In the genomic region with DNA sequence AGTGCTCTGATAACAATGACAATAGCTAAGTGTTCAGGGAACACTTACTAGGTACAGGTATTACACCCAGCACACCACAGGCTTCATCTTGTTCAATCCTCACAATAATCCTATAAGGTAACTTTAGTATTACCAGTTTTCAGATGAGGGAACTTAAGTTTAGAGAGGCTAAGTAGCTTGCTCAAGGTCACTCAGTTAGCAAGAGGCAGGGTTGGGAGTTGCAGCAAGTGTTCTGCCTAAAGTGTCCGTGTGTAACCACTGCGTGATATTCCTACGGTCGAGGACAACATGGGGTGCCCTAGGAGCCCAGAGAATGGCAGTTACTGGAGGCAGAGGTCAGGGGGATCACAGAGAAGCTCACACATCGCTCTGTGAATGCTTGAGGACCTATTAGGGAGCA, we compare ENCODE assay signal across 2 cellular contexts.
TF ChIP-seq lines count a peak whose summit lies in the region.

No MANE protein-coding gene starts in this region.

TF ChIP-seq in A549, 52 proteins besides CTCF, POLR2A, EP300 and RAD21:
- TF ChIP-seq CHD4 (IDR thresholded peaks at IDR 0.05; ENCODE audit: borderline replicate concordance) (no peak), CHD2 (IDR thresholded peaks at IDR 0.05; ENCODE audit: low read length, partially characterized antibody) (no peak), HDAC2 (IDR thresholded peaks at IDR 0.05) (no peak), RARB (CRISPR knock-in tag; IDR thresholded peaks at IDR 0.05) (no peak), NPAS2 (CRISPR knock-in tag; IDR thresholded peaks at IDR 0.05; ENCODE audit: borderline replicate concordance) (no peak), SREBF2 (IDR thresholded peaks at IDR 0.05) (no peak), EHF (CRISPR knock-in tag; IDR thresholded peaks at IDR 0.05) (no peak), JUN (IDR thresholded peaks at IDR 0.05) (no peak), NR3C1 (IDR thresholded peaks at IDR 0.05) (no peak), MYC (IDR thresholded peaks at IDR 0.05; ENCODE audit: borderline replicate concordance, low read length) (no peak), USF2 (IDR thresholded peaks at IDR 0.05) (no peak), FOSB (CRISPR knock-in tag; IDR thresholded peaks at IDR 0.05) (no peak), HOXB13 (CRISPR knock-in tag; IDR thresholded peaks at IDR 0.05; ENCODE audit: low read depth) (no peak), HOXB5 (CRISPR knock-in tag; IDR thresholded peaks at IDR 0.05) (no peak), RCOR1 (IDR thresholded peaks at IDR 0.05; ENCODE audit: low read depth, low read length) (no peak), HOXA7 (CRISPR knock-in tag; IDR thresholded peaks at IDR 0.05) (no peak)

TF ChIP-seq in H1, 55 proteins besides CTCF, POLR2A, EP300 and RAD21:
- TF ChIP-seq, protein P1, sequence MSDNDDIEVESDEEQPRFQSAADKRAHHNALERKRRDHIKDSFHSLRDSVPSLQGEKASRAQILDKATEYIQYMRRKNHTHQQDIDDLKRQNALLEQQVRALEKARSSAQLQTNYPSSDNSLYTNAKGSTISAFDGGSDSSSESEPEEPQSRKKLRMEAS (IDR thresholded peaks at IDR 0.05) = no peak
- TF ChIP-seq ZNF274 (IDR thresholded peaks at IDR 0.05; ENCODE audit: borderline replicate concordance, extremely low read depth, low read length) (no peak), MAFK (IDR thresholded peaks at IDR 0.05; ENCODE audit: low read depth, low read length) (no peak), SRF (IDR thresholded peaks at IDR 0.05; ENCODE audit: low read depth, low read length) (no peak), BACH1 (IDR thresholded peaks at IDR 0.05; ENCODE audit: low read length) (no peak), CHD7 (IDR thresholded peaks at IDR 0.05; ENCODE audit: insufficient replicate concordance, low read length) (no peak), KDM4A (IDR thresholded peaks at IDR 0.05; ENCODE audit: low read depth, low read length, severe bottlenecking) (no peak), TBP (IDR thresholded peaks at IDR 0.05; ENCODE audit: low read depth, low read length) (no peak), HDAC6 (IDR thresholded peaks at IDR 0.05; ENCODE audit: low read depth, low read length) (no peak), RFX5 (IDR thresholded peaks at IDR 0.05; ENCODE audit: borderline replicate concordance, low read depth, low read length) (no peak), SUZ12 (IDR thresholded peaks at IDR 0.05; ENCODE audit: low read length) (no peak), HDAC2 (IDR thresholded peaks at IDR 0.05; ENCODE audit: borderline replicate concordance in 1 of 2, low read depth in 2 of 2, low read length in 2 of 2) (no peak), SP4 (IDR thresholded peaks at IDR 0.05; ENCODE audit: low read length) (no peak), GTF2F1 (IDR thresholded peaks at IDR 0.05; ENCODE audit: borderline replicate concordance, low read depth, low read length) (no peak), NANOG (IDR thresholded peaks at IDR 0.05; ENCODE audit: insufficient read depth, low read depth, low read length, poor library complexity, severe bottlenecking) (no peak), YY1 (IDR thresholded peaks at IDR 0.05; ENCODE audit: low read depth, low read length) (no peak)
